In genomic region chr1:241356187-241356518, GRCh38 we compare ENCODE assay signal across 8 cellular contexts. TPM values are rescaled to one million over a fixed set of nuclear protein-coding genes. Genes with fewer than 3 reads are reported as not detected.
DNase-seq lines count a peak whose midpoint lies in the region; ATAC-seq and TF ChIP-seq lines count a peak whose summit lies in the region.

No MANE protein-coding gene starts in this region.

- H3K27me3 ChIP-seq in dorsolateral prefrontal cortex (no peaks in the 10 kb centered on the region), trophoblast cell (ENCODE audit: insufficient read depth, low read length) (peaks cover 15% of the 10 kb centered on the region)

- no peaks in the 10 kb centered on the region for H3K9me3 ChIP-seq in trophoblast cell (ENCODE audit: insufficient read depth, low read depth, low read length)

- no peaks in the 10 kb centered on the region for H3K79me2 ChIP-seq in trophoblast cell (ENCODE audit: control insufficient read depth, insufficient read depth, low read length, poor library complexity)

- no peak overlapping the region for H2AFZ ChIP-seq in trophoblast cell (ENCODE audit: insufficient read depth, low read length, poor library complexity)

- no peak overlapping the region for H2AK5ac ChIP-seq in trophoblast cell (ENCODE audit: low read length)

- H3K14ac ChIP-seq in trophoblast cell (ENCODE audit: low read length) = no peak overlapping the region

- peak overlapping the region; percentile 90 for H3K4me2 ChIP-seq in trophoblast cell (ENCODE audit: low read length)

- no CpG with 5 or more reads among the region's 14 CpGs for WGBS in trophoblast cell (ENCODE audit: extremely low coverage, insufficient coverage, insufficient read length)

- H4K8ac ChIP-seq in trophoblast cell (ENCODE audit: low read depth, low read length) = no peak overlapping the region

- H3K18ac ChIP-seq in trophoblast cell (ENCODE audit: low read length) = no peak overlapping the region

- intact Hi-C loops in dorsolateral prefrontal cortex (cut with DNase I) = loop anchor here in 1 of 2 donors (1.0 kb wide), 1 partner anchor 46 kb away; no protein-coding TSS in a partner anchor

- DNase-seq in NCI-H1417 (lab: John Stamatoyannopoulos, UW) (peak in 2 of 3 experiments; percentile 29 to 87), NCI-H1417 treated with DMSO at 0.1 percent for 48 hours (lab: John Stamatoyannopoulos, UW) (no peak), dorsolateral prefrontal cortex (peak in 5 of 10 donors; percentile 14 to 50 (median 42)), trophoblast cell (no peak), NCI-H2029 treated with DMSO at 0.1 percent for 48 hours (lab: John Stamatoyannopoulos, UW) (no peak)
- DNase-seq in activated CD8-positive, alpha-beta memory T cell treated with anti-CD3 and anti-CD28 coated beads for 24 hours = no peak

- H3K27ac ChIP-seq in dorsolateral prefrontal cortex (peak overlapping the region in 44 of 59 donors; percentile 8 to 93 (median 81)), trophoblast cell (ENCODE audit: low read depth, low read length) (no peak overlapping the region)

- H2BK120ac ChIP-seq in trophoblast cell (ENCODE audit: insufficient read depth, low read length, poor library complexity) = no peak overlapping the region

- no peak overlapping the region for H4K12ac ChIP-seq in trophoblast cell (ENCODE audit: low read depth, low read length)

- H2BK12ac ChIP-seq in trophoblast cell (ENCODE audit: low read length) = no peak overlapping the region

- no peak overlapping the region for H3K23ac ChIP-seq in trophoblast cell (ENCODE audit: low read length)

- H3K4me1 ChIP-seq in trophoblast cell (ENCODE audit: control insufficient read depth in 1 of 2, insufficient read depth in 2 of 2, low read length in 2 of 2) = peaks cover 3 to 5% of the 10 kb centered on the region in 2 experiments

- H3K79me1 ChIP-seq in trophoblast cell (ENCODE audit: low read length) = no peaks in the 10 kb centered on the region

- H2BK5ac ChIP-seq in trophoblast cell (ENCODE audit: low read depth, low read length, poor library complexity) = no peak overlapping the region

- no peak for TF ChIP-seq CTCF in dorsolateral prefrontal cortex (IDR thresholded peaks at IDR 0.05 in 54 of 56, conservative IDR thresholded peaks at IDR 0.05 in 2 of 56; ENCODE audit: low read depth in 1 of 56, partially characterized antibody in 56 of 56)

- ATAC-seq in HG03354 (IDR thresholded peaks at IDR 0.05; ENCODE audit: poor library complexity, severe bottlenecking, unreplicated experiment) (peak; percentile 3), GM18907 (IDR thresholded peaks at IDR 0.05; ENCODE audit: unreplicated experiment) (no peak)

- H3K36me3 ChIP-seq in trophoblast cell (ENCODE audit: control insufficient read depth in 1 of 2, insufficient read depth in 2 of 2, low read length in 2 of 2) = no peaks in the 10 kb centered on the region

- H3K9ac ChIP-seq in trophoblast cell (ENCODE audit: low read length) = no peak overlapping the region

- H3K4me3 ChIP-seq in dorsolateral prefrontal cortex (peak overlapping the region; percentile 50 to 85 (median 72)), trophoblast cell (ENCODE audit: low read depth, low read length) (no peak overlapping the region)

- no peak overlapping the region for H3K4ac ChIP-seq in trophoblast cell (ENCODE audit: low read depth, low read length)

- no peak overlapping the region for H4K91ac ChIP-seq in trophoblast cell (ENCODE audit: low read depth, low read length)

RNA-seq across cellular contexts. Expression of gene RGS7, which starts 0.9 kb away (rescaled TPM):
- total RNA-seq in dorsolateral prefrontal cortex = 10 to 100 TPM; 17.2 to 92.5 (median 53.3) TPM
- polyA plus RNA-seq in trophoblast cell (2013) = not detected in 2 replicates

Comparison
In these comparisons a context has a peak if more than half of its experiments do, and no peak if none do; other contexts are left out.
1. DNase-seq: peak in NCI-H1417 (2 of 3); none in NCI-H1417 treated with DMSO at 0.1 percent for 48 hours (single experiment), trophoblast cell (0 of 2), NCI-H2029 treated with DMSO at 0.1 percent for 48 hours (single experiment) and activated CD8-positive, alpha-beta memory T cell treated with anti-CD3 and anti-CD28 coated beads for 24 hours (single experiment).